Comparison of ENCODE assay signal across 8 cellular contexts in the genomic region with DNA sequence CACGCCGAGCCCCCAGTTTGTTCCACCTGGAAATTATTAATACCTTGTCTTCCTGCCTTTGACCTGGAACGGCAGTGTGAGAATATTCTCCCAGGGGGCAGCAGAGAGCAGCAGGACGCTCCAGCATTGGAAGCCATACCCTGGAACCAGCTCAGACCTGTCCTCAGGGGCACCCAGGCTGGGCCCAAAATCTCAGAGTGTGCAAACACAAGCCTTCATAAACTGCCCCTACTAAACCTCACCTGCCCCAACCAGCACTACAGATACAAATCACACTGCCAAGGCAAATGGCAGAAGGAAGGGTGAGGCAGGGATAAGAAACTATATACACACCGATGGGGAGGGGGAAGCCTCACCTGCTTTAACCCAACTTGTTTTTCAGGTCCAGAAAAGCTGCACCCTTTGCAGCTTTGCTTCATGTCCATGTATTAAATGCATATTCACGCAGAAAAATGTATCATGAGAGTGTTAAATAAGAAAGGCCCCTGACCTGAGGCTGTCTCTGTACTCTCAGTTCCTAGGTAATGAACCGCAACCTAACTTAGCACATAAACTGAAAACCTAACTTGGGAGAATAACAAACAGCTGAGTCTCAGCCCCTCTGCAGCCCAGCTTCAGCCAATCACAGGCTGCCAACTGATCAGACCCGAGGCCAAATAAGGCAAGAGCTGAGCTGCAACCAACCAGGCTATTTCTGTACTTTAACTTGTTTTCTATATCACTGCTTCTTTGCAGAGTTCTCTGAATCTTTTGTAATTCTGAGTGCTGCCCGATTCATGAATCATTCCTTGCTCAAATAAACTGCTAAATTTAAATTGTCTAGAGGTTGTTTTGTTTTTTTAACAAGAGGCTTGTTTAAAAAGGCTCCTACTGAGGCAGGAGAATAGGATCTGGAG.
A peak's percentile ranks its signal among the peaks of the same experiment; 100 is the strongest.
DNase-seq lines count a peak whose midpoint lies in the region; ATAC-seq and TF ChIP-seq lines count a peak whose summit lies in the region.

No MANE protein-coding gene starts in this region.

- WGBS in ovary, 3 donors, result 61 to 62% (median 61%) methylated on average over 9 of the region's 9 CpGs

- H3K9me3 ChIP-seq in ovary (no peaks in the 10 kb centered on the region), upper lobe of right lung (no peaks in the 10 kb centered on the region)

- intact Hi-C loops in ovary (cut with DNase I), result no loop called here
- intact Hi-C loops in upper lobe of right lung (cut with DNase I), result no loop called here

- DNase-seq in DMS114 treated with DMSO at 0.1 percent for 48 hours (lab: John Stamatoyannopoulos, UW; ENCODE audit: unreplicated experiment) (peak; percentile 12), GM20000 (ENCODE audit: low spot score) (peak; percentile 59), NOMO-1 treated with DMSO at 0.1 percent for 48 hours (lab: John Stamatoyannopoulos, UW; ENCODE audit: unreplicated experiment) (peak; percentile 76), activated T-cell treated with anti-CD3 and anti-CD28 coated beads for 1 hour (ENCODE audit: low read depth) (peak; percentile 53), fibroblast of mammary gland (ENCODE audit: low read depth) (peak; percentile 55), ovary (peak in 4 of 5 donors; percentile 34 to 53 (median 47)), upper lobe of right lung (peak; percentile 80)

- no peak overlapping the region for H3K27ac ChIP-seq in ovary
- no peak overlapping the region for H3K27ac ChIP-seq in upper lobe of right lung

- no peak overlapping the region for H3K4me3 ChIP-seq in fibroblast of mammary gland (ENCODE audit: control insufficient read depth, low read depth, low read length)
- no peak overlapping the region for H3K4me3 ChIP-seq in ovary
- no peak overlapping the region for H3K4me3 ChIP-seq in upper lobe of right lung

- peak; percentile 64 for TF ChIP-seq CTCF in GM20000 (IDR thresholded peaks at IDR 0.05; ENCODE audit: extremely low read depth, missing control alignments)
- TF ChIP-seq CTCF in fibroblast of mammary gland (conservative IDR thresholded peaks at IDR 0.05; ENCODE audit: control insufficient read depth, insufficient read depth, low read depth, low read length), result peak; percentile 90
- TF ChIP-seq CTCF in ovary (IDR thresholded peaks at IDR 0.05), result peak; percentile 15 to 28 (median 22)
- TF ChIP-seq CTCF in upper lobe of right lung (IDR thresholded peaks at IDR 0.05), result peak; percentile 82

- TF ChIP-seq POLR2A in ovary (IDR thresholded peaks at IDR 0.05), result no peak

- no peaks in the 10 kb centered on the region for H3K4me1 ChIP-seq in ovary (ENCODE audit: insufficient read depth)
- peaks cover 5% of the 10 kb centered on the region for H3K4me1 ChIP-seq in upper lobe of right lung

- ATAC-seq in HG03575 (IDR thresholded peaks at IDR 0.05; ENCODE audit: extremely low read depth, insufficient number of reproducible peaks, low FRiP score, unreplicated experiment) (peak; percentile 84), upper lobe of right lung (peak; percentile 96)

- no peak for TF ChIP-seq EP300 in ovary (IDR thresholded peaks at IDR 0.05)

- no peaks in the 10 kb centered on the region for H3K36me3 ChIP-seq in ovary
- no peaks in the 10 kb centered on the region for H3K36me3 ChIP-seq in upper lobe of right lung

- H3K27me3 ChIP-seq in ovary (no peaks in the 10 kb centered on the region), upper lobe of right lung (no peaks in the 10 kb centered on the region)

Comparison
In these comparisons a context has a peak if more than half of its experiments do, and no peak if none do; other contexts are left out.
1. DNase-seq: peak in every context shown above with its lines; median percentile 80 in upper lobe of right lung; 76 in NOMO-1 treated with DMSO at 0.1 percent for 48 hours; 59 in GM20000; 55 in fibroblast of mammary gland; 53 in activated T-cell treated with anti-CD3 and anti-CD28 coated beads for 1 hour; 47 in ovary; 12 in DMS114 treated with DMSO at 0.1 percent for 48 hours.
2. CTCF ChIP-seq: peak in every context shown above with its lines; median percentile 90 in fibroblast of mammary gland; 82 in upper lobe of right lung; 64 in GM20000; 22 in ovary.